Comparison of ENCODE assay signal across 1 cellular context in genomic region chr6:41652876-41653641, GRCh38.
TF ChIP-seq lines count a peak whose summit lies in the region.

No MANE protein-coding gene starts in this region.

TF ChIP-seq in IMR-90, 13 proteins besides CTCF, POLR2A, EP300 and RAD21:
- TF ChIP-seq SMC3 (IDR thresholded peaks at IDR 0.05; ENCODE audit: low read depth, low read length) (no peak), CHD1 (IDR thresholded peaks at IDR 0.05; ENCODE audit: low read depth, low read length) (no peak), USF2 (IDR thresholded peaks at IDR 0.05; ENCODE audit: low read depth, low read length) (no peak), MAFK (IDR thresholded peaks at IDR 0.05; ENCODE audit: low read depth, low read length) (no peak), NFE2L2 (IDR thresholded peaks at IDR 0.05; ENCODE audit: low read depth, low read length) (no peak), MXI1 (IDR thresholded peaks at IDR 0.05; ENCODE audit: borderline replicate concordance, low read depth, low read length) (no peak), RFX5 (IDR thresholded peaks at IDR 0.05; ENCODE audit: low read depth, low read length) (no peak), RCOR1 (IDR thresholded peaks at IDR 0.05; ENCODE audit: insufficient replicate concordance, low read length) (no peak), FOS (IDR thresholded peaks at IDR 0.05; ENCODE audit: low read depth, low read length) (no peak)
